Comparison of ENCODE assay signal across 10 cellular contexts in genomic region chr11:47236482-47236881, GRCh38. TPM values are rescaled to one million over a fixed set of nuclear protein-coding genes. Genes with fewer than 3 reads are reported as not detected.
DNase-seq lines count a peak whose midpoint lies in the region; ATAC-seq and TF ChIP-seq lines count a peak whose summit lies in the region.
"Had no signal": no experiment of that assay in that cellular context is flagged by ENCODE, and none has a peak within 500 bp of the region (broad histone marks: within the 10 kb centered on the region; RNA-seq: fewer than 3 reads in every experiment).

No MANE protein-coding gene starts in this region.

- CTCF ChIA-PET in Calu3 (lab: Charles Lee) (interaction anchor here (0.6 to 1.9 kb wide), 4 partner anchors 8 to 22 kb away, joined by 3 to 6 read pairs (median 4); partner anchors contain the start of genes ACP2 and DDB2), WTC11 (lab: Charles Lee) (interaction anchor here (0.9 to 7.2 kb wide), 4 partner anchors 12 to 119 kb away, joined by 7 to 84 read pairs (median 13); partner anchors contain the start of genes ACP2, DDB2 and NR1H3)

- intact Hi-C loops in Calu3 (cut with micrococcal nuclease; ENCODE audit: unreplicated experiment) = no loop called here
- intact Hi-C loops in head of caudate nucleus (cut with DNase I) = no loop called here

- H3K4me3 Mint-ChIP-seq in Calu3 (ENCODE audit: low read depth, unreplicated experiment) (no peak overlapping the region), HFFc6 (peak overlapping the region; percentile 30; the same call in 1 of the 2 replicates), WTC11 (no peak overlapping the region)
- H3K4me3 Mint-ChIP-seq: endodermal cell had no signal

- H3K9me3 Mint-ChIP-seq in Calu3 (ENCODE audit: low read depth, unreplicated experiment) (no peaks in the 10 kb centered on the region), HFFc6 (no peaks in the 10 kb centered on the region), WTC11 (no peaks in the 10 kb centered on the region)
- H3K9me3 Mint-ChIP-seq: endodermal cell had no signal

- no peak for DNase-seq in Calu3
- peak; percentile 26 for DNase-seq in HFFc6
- DNase-seq in WTC11 (ENCODE audit: low spot score) = no peak
- DNase-seq in fibroblast of the aortic adventitia (ENCODE audit: low read depth) = peak; percentile 25
- no peak for DNase-seq in head of caudate nucleus
- DNase-seq: activated effector memory CD4-positive, alpha-beta T cell treated with anti-CD3 and anti-CD28 coated beads, Interleukin-2, amount 50 U/mL, for 16 hours; endodermal cell; stimulated activated CD4-positive, alpha-beta T cell treated with anti-CD3 and anti-CD28 coated beads, Interleukin-15, amount 100 ng/mL, for 24 hours had no signal

- no peak overlapping the region for H3K4me3 ChIP-seq in fibroblast of the aortic adventitia (ENCODE audit: low read depth, low read length)

- POLR2A ChIA-PET in WTC11 (lab: Charles Lee) = interaction anchor here (1.6 kb wide), 1 partner anchor 21 kb away, joined by 4 read pairs; the partner anchor contains the start of gene DDB2

- peaks cover 21% of the 10 kb centered on the region for H3K36me3 Mint-ChIP-seq in Calu3 (ENCODE audit: insufficient read depth, unreplicated experiment)
- peaks cover 25% of the 10 kb centered on the region for H3K36me3 Mint-ChIP-seq in HFFc6 (ENCODE audit: low read depth)
- peaks cover 55% of the 10 kb centered on the region for H3K36me3 Mint-ChIP-seq in WTC11

- H3K27ac Mint-ChIP-seq in Calu3 (ENCODE audit: unreplicated experiment) = no peak overlapping the region
- peak overlapping the region; percentile 57 for H3K27ac Mint-ChIP-seq in HFFc6
- H3K27ac Mint-ChIP-seq in WTC11 = peak overlapping the region; percentile 26
- H3K27ac Mint-ChIP-seq: endodermal cell had no signal

- H3K4me1 Mint-ChIP-seq in Calu3 (ENCODE audit: low read depth, unreplicated experiment) (no peaks in the 10 kb centered on the region), HFFc6 (ENCODE audit: low read depth) (peaks cover 58% of the 10 kb centered on the region), WTC11 (peaks cover 3% of the 10 kb centered on the region; the same call in 1 of the 2 replicates)
- H3K4me1 Mint-ChIP-seq: endodermal cell had no signal

- TF ChIP-seq CTCF in Calu3 (IDR thresholded peaks at IDR 0.05; ENCODE audit: unreplicated experiment) (no peak), HFFc6 (IDR thresholded peaks at IDR 0.05) (no peak), WTC11 (IDR thresholded peaks at IDR 0.05) (no peak), fibroblast of the aortic adventitia (IDR thresholded peaks at IDR 0.05; ENCODE audit: insufficient read depth, low read length) (no peak)

- ATAC-seq in WTC11 (no peak), HG02678 (IDR thresholded peaks at IDR 0.05; ENCODE audit: unreplicated experiment) (no peak), GM21447 (IDR thresholded peaks at IDR 0.05; ENCODE audit: unreplicated experiment) (no peak)

- no peaks in the 10 kb centered on the region for H3K27me3 Mint-ChIP-seq in Calu3 (ENCODE audit: unreplicated experiment)
- H3K27me3 Mint-ChIP-seq in HFFc6 (ENCODE audit: insufficient read depth) = no peaks in the 10 kb centered on the region; the same call in 1 of the 2 replicates
- H3K27me3 Mint-ChIP-seq in WTC11 (ENCODE audit: low read depth) = no peaks in the 10 kb centered on the region

- TSS peak; percentile 13 for BruUV-seq in Calu3 (replicated peaks; lab: Mats Ljungman, UMichigan)

TF ChIP-seq in WTC11, 78 proteins besides CTCF, POLR2A, EP300 and RAD21:
- TF ChIP-seq TCF7 (CRISPR knock-in tag; IDR thresholded peaks at IDR 0.05; ENCODE audit: low read depth) (no peak), STAT6 (CRISPR knock-in tag; conservative IDR thresholded peaks at IDR 0.05; ENCODE audit: low read depth) (no peak), ZNF671 (CRISPR knock-in tag; IDR thresholded peaks at IDR 0.05) (no peak), JUN (CRISPR knock-in tag; IDR thresholded peaks at IDR 0.05) (no peak), NFYB (CRISPR knock-in tag; conservative IDR thresholded peaks at IDR 0.05; ENCODE audit: low read depth) (no peak), RORB (CRISPR knock-in tag; IDR thresholded peaks at IDR 0.05) (no peak), ATF1 (CRISPR knock-in tag; IDR thresholded peaks at IDR 0.05) (no peak)
- TF ChIP-seq, protein P1, sequence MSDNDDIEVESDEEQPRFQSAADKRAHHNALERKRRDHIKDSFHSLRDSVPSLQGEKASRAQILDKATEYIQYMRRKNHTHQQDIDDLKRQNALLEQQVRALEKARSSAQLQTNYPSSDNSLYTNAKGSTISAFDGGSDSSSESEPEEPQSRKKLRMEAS (CRISPR knock-in tag; IDR thresholded peaks at IDR 0.05) = no peak

RNA-seq across cellular contexts. Expression of gene ACP2, which starts 12.1 kb away (rescaled TPM):
- total RNA-seq in Calu3 (2022) (23.5 and 30.6 TPM in 2 replicates), WTC11 (2021) (18.7 to 19.6 TPM (median 19.2 TPM) in 3 replicates), fibroblast of the aortic adventitia (ENCODE audit: low replicate concordance) (8.4 and 24.9 TPM in 2 replicates)
- total RNA-seq in HFFc6 (2021; fragmentation: NEBNext Ultra II Directional; extraction: Animal tissue kit (Norgen Biotek cat#: 25700)) = 10 to 100 TPM; 33.4 to 37.4 (median 36.1) TPM

RNA-seq across cellular contexts. Expression of gene NR1H3, which starts 21.3 kb away (rescaled TPM):
- total RNA-seq in Calu3 (2022) = 11.4 and 14.2 TPM in 2 replicates
- 10 to 100 TPM in 2 of 6 experiments, 1 to 10 TPM in 4; 5.4 to 11.2 (median 9.2) TPM for total RNA-seq in HFFc6 (2021; fragmentation: NEBNext Ultra II Directional; extraction: Animal tissue kit (Norgen Biotek cat#: 25700))
- 26.3 to 31.1 TPM (median 29.9 TPM) in 3 replicates for total RNA-seq in WTC11 (2021)
- total RNA-seq in fibroblast of the aortic adventitia (ENCODE audit: low replicate concordance) = 8.8 and 22.0 TPM in 2 replicates

RNA-seq across cellular contexts. Expression of gene DDB2, which starts 21.7 kb away (rescaled TPM):
- 18.7 and 27.8 TPM in 2 replicates for total RNA-seq in Calu3 (2022)
- 10 to 100 TPM; 23.6 to 38.7 (median 33.7) TPM for total RNA-seq in HFFc6 (2021; fragmentation: NEBNext Ultra II Directional; extraction: Animal tissue kit (Norgen Biotek cat#: 25700))
- 124 to 144 TPM (median 124 TPM) in 3 replicates for total RNA-seq in WTC11 (2021)
- total RNA-seq in fibroblast of the aortic adventitia (ENCODE audit: low replicate concordance) = 47.2 and 99.4 TPM in 2 replicates

RNA-seq across cellular contexts. Expression of gene MADD, which starts 33.5 kb away (rescaled TPM):
- total RNA-seq in Calu3 (2022) (42.9 and 45.7 TPM in 2 replicates), WTC11 (2021) (39.4 to 47.5 TPM (median 40.6 TPM) in 3 replicates), fibroblast of the aortic adventitia (ENCODE audit: low replicate concordance) (23.7 and 31.5 TPM in 2 replicates)
- 10 to 100 TPM; 22.4 to 30.5 (median 25.2) TPM for total RNA-seq in HFFc6 (2021; fragmentation: NEBNext Ultra II Directional; extraction: Animal tissue kit (Norgen Biotek cat#: 25700))

RNA-seq across cellular contexts. Expression of gene PACSIN3, which starts 50.2 kb away (rescaled TPM):
- total RNA-seq in Calu3 (2022) (22.1 and 26.5 TPM in 2 replicates), WTC11 (2021) (74.5 to 77.1 TPM (median 76.8 TPM) in 3 replicates), fibroblast of the aortic adventitia (ENCODE audit: low replicate concordance) (28.8 and 31.6 TPM in 2 replicates)
- 10 to 100 TPM; 10.3 to 30.9 (median 22.1) TPM for total RNA-seq in HFFc6 (2021; fragmentation: NEBNext Ultra II Directional; extraction: Animal tissue kit (Norgen Biotek cat#: 25700))

Comparison
In these comparisons a context has a peak if more than half of its experiments do, and no peak if none do; other contexts are left out.
1. DNase-seq: peak in HFFc6 (single experiment) and fibroblast of the aortic adventitia (single experiment); none in Calu3 (single experiment), WTC11 (single experiment) and head of caudate nucleus (0 of 42).